In the genomic region with DNA sequence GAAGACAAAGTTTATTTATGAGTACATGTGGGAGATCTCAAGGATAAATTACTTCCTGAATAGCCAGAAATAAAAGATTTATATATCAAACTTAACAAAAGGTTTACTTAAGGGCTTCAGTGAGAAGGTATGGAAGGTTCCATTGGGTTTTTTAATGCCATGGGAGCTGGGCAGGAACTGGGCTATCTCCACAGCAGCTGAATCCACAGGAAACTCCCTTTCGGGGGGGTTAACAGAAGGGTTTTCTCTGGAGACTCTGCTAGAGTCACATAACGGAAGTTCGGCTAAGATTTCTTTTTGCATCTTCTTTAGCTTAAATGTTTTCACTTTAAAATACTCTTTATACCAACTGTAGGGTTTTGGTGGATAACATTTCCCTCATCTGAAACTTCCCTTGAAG, we compare ENCODE assay signal across 19 cellular contexts.
"Had no signal": no experiment of that assay in that cellular context is flagged by ENCODE, and none has a peak within 500 bp of the region (broad histone marks: within the 10 kb centered on the region; RNA-seq: fewer than 3 reads in every experiment).

No MANE protein-coding gene starts in this region.

- H3K4me3 ChIP-seq: coronary artery, gastrocnemius medialis, left ventricle myocardium inferior, lower lobe of right lung, ovary, smooth muscle cell, suprapubic skin, thyroid gland had no signal

- H3K27me3 ChIP-seq: gastrocnemius medialis, ovary, suprapubic skin, thyroid gland had no signal

- DNase-seq: effector CD4-positive, alpha-beta T cell; endodermal cell; gastrocnemius medialis; islet precursor cell; left ventricle myocardium inferior; lower lobe of right lung; naive thymus-derived CD4-positive, alpha-beta T cell; nucleus accumbens; ovary; right cardiac atrium; stimulated activated CD4-positive, alpha-beta T cell treated with anti-CD3 and anti-CD28 coated beads, Interleukin-2, amount 100 ng/mL, for 48 hours; stimulated activated CD8-positive, alpha-beta memory T cell treated with anti-CD3 and anti-CD28 coated beads, Interleukin-4, amount 100 ng/mL, for 48 hours; stimulated activated naive CD8-positive, alpha-beta T cell treated with anti-CD3 and anti-CD28 coated beads, Interleukin-15, Interleukin-2, amounts not matched to agents 100 U/mL and 50 U/mL, for 24 hours; thyroid gland had no signal

- H3K9me3 ChIP-seq: gastrocnemius medialis, left ventricle myocardium inferior, lower lobe of right lung, ovary, suprapubic skin, thyroid gland had no signal

- ATAC-seq: esophagus mucosa; gastrocnemius medialis; lower lobe of right lung; naive thymus-derived CD4-positive, alpha-beta T cell; right cardiac atrium; stimulated activated effector memory CD8-positive, alpha-beta T cell treated with anti-CD3 and anti-CD28 coated beads, Interleukin-12 subunit alpha, Interleukin-12 subunit beta, amount 100 ng/mL, for 72 hours; stimulated activated naive CD8-positive, alpha-beta T cell treated with anti-CD3 and anti-CD28 coated beads, Interleukin-15, Interleukin-2, amounts not matched to agents 100 U/mL and 50 U/mL, for 24 hours had no signal

- H3K36me3 ChIP-seq: gastrocnemius medialis, left ventricle myocardium inferior, lower lobe of right lung, ovary, suprapubic skin, thyroid gland had no signal

- H3K4me1 ChIP-seq: gastrocnemius medialis, left ventricle myocardium inferior, lower lobe of right lung, suprapubic skin, thyroid gland had no signal

- H3K27ac ChIP-seq: coronary artery, gastrocnemius medialis, left ventricle myocardium inferior, lower lobe of right lung, ovary, suprapubic skin, thyroid gland had no signal

- H3K4me2 ChIP-seq: smooth muscle cell had no signal
